8 cellular contexts compared by ENCODE assay signal in genomic region chr3:141875374-141875892, GRCh38.
DNase-seq lines count a peak whose midpoint lies in the region; ATAC-seq and TF ChIP-seq lines count a peak whose summit lies in the region.

No MANE protein-coding gene starts in this region.

- H3K27me3 ChIP-seq in layer of hippocampus (ENCODE audit: control insufficient read depth, insufficient read depth, low read length) = no peaks in the 10 kb centered on the region

- DNase-seq in AG08395 (ENCODE audit: low spot score) (peak; percentile 86), GM19238 (ENCODE audit: insufficient read length, low spot score) (peak; percentile 76), NCI-H524 (lab: John Stamatoyannopoulos, UW) (peak; percentile 92 to 93), choroid plexus epithelial cell (ENCODE audit: low read depth) (peak; percentile 84)
- peak; percentile 91 for DNase-seq in activated CD4-positive, alpha-beta T cell treated with anti-CD3 and anti-CD28 coated beads for 48 hours
- peak; percentile 75 to 76 for DNase-seq in stimulated activated CD4-positive, alpha-beta T cell treated with anti-CD3 and anti-CD28 coated beads, Interleukin-1b, Interleukin-23, amount 100 ng/mL, for 4 hours (ENCODE audit: low read depth in 2 of 2)

- H3K4me3 ChIP-seq in choroid plexus epithelial cell (ENCODE audit: low read depth, low read length) = peak overlapping the region; percentile 70

- peak; percentile 52 for ATAC-seq in HG03439 (IDR thresholded peaks at IDR 0.05; ENCODE audit: unreplicated experiment)

- TF ChIP-seq CTCF in choroid plexus epithelial cell (conservative IDR thresholded peaks at IDR 0.05; ENCODE audit: low read depth, low read length) = peak; percentile 92

- H3K27ac ChIP-seq in layer of hippocampus (ENCODE audit: low read depth, low read length) = peak overlapping the region; percentile 92

Comparison
In these comparisons a context has a peak if more than half of its experiments do, and no peak if none do; other contexts are left out.
1. Peak in every context shown above with its lines: DNase-seq, ATAC-seq, H3K4me3 ChIP-seq and H3K27ac ChIP-seq.